Comparison of ENCODE assay signal across 23 cellular contexts in the genomic region with DNA sequence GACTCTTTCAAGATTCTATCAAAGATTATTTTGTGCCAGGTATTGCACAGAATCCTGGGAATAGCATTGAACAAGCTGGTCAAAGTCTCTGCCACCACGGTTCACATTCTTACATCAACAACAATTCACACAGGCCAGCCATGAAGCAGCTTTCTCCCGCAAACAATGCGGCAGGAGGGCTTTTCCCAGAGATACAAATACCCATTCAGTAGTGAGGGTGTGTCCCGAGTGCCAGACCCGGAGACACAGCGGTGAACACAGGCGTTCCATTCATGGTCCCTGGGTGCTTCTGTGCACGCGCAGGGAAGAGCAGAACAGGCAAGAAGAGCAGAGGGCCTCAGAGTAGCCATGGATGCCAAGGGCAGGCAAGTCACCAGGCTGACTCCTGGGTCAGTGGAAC.
"Had no signal": no experiment of that assay in that cellular context is flagged by ENCODE, and none has a peak within 500 bp of the region (broad histone marks: within the 10 kb centered on the region; RNA-seq: fewer than 3 reads in every experiment).

No MANE protein-coding gene starts in this region.

- H3K4me3 ChIP-seq: gastroesophageal sphincter, left ventricle myocardium inferior, lung, pancreas, psoas muscle, spleen, tibial artery, upper lobe of right lung, vagina had no signal

- H3K36me3 Mint-ChIP-seq: stimulated activated memory B cell treated with anti-CD40 and anti-IgM and Interleukin-4, amounts not matched to agents 10 μg/mL and 1 μg/mL and 100 μg/mL, for 72 hours had no signal

- DNase-seq: cortex of kidney; effector CD8-positive, alpha-beta T cell; immature natural killer cell; left ventricle myocardium inferior; naive thymus-derived CD4-positive, alpha-beta T cell; nephron progenitor cell; pancreas; psoas muscle; retina; spleen; stimulated activated CD4-positive, alpha-beta T cell treated with anti-CD3 and anti-CD28 coated beads, Interleukin-15, amount 100 ng/mL, for 24 hours; stimulated activated CD4-positive, alpha-beta T cell treated with anti-CD3 and anti-CD28 coated beads, Interleukin-1b, Interleukin-23, amount 100 ng/mL, for 48 hours; stimulated activated CD4-positive, alpha-beta T cell treated with anti-CD3 and anti-CD28 coated beads, Interleukin-4, amount 100 ng/mL, for 24 hours; tibial artery; upper lobe of right lung had no signal

- H3K27me3 Mint-ChIP-seq: stimulated activated memory B cell treated with anti-CD40 and anti-IgM and Interleukin-4, amounts not matched to agents 10 μg/mL and 1 μg/mL and 100 μg/mL, for 72 hours had no signal

- ATAC-seq: esophagus mucosa; gastroesophageal sphincter; naive thymus-derived CD4-positive, alpha-beta T cell; psoas muscle; sciatic nerve; stimulated activated memory B cell treated with anti-CD40 and anti-IgM and Interleukin-4, amounts not matched to agents 10 μg/mL and 1 μg/mL and 100 μg/mL, for 72 hours; upper lobe of right lung had no signal

- H3K27ac Mint-ChIP-seq: immature natural killer cell; naive thymus-derived CD4-positive, alpha-beta T cell; nephron progenitor cell; stimulated activated memory B cell treated with anti-CD40 and anti-IgM and Interleukin-4, amounts not matched to agents 10 μg/mL and 1 μg/mL and 100 μg/mL, for 72 hours; stimulated activated naive CD8-positive, alpha-beta T cell treated with anti-CD3 and anti-CD28 coated beads, Interleukin-15, Interleukin-2, amounts not matched to agents 100 ng/mL and 50 ng/mL, for 24 hours had no signal

- H3K4me1 Mint-ChIP-seq: immature natural killer cell; naive thymus-derived CD4-positive, alpha-beta T cell had no signal

- H3K27ac ChIP-seq: dorsolateral prefrontal cortex, gastroesophageal sphincter, left ventricle myocardium inferior, pancreas, psoas muscle, spleen, tibial artery, upper lobe of right lung, vagina had no signal

- H3K36me3 ChIP-seq: gastroesophageal sphincter, left ventricle myocardium inferior, pancreas, spleen, tibial artery, upper lobe of right lung, vagina had no signal

- H3K4me1 ChIP-seq: pancreas, psoas muscle, spleen, tibial artery, upper lobe of right lung, vagina had no signal

- H3K9me3 ChIP-seq: gastroesophageal sphincter, left ventricle myocardium inferior, pancreas, psoas muscle, spleen, tibial artery, upper lobe of right lung, vagina had no signal

- H3K4me3 Mint-ChIP-seq: immature natural killer cell; naive thymus-derived CD4-positive, alpha-beta T cell; nephron progenitor cell; stimulated activated memory B cell treated with anti-CD40 and anti-IgM and Interleukin-4, amounts not matched to agents 10 μg/mL and 1 μg/mL and 100 μg/mL, for 72 hours; stimulated activated naive CD8-positive, alpha-beta T cell treated with anti-CD3 and anti-CD28 coated beads, Interleukin-15, Interleukin-2, amounts not matched to agents 100 ng/mL and 50 ng/mL, for 24 hours had no signal

- H3K27me3 ChIP-seq: dorsolateral prefrontal cortex, gastroesophageal sphincter, pancreas, spleen, tibial artery, upper lobe of right lung, vagina had no signal
